Comparison of ENCODE assay signal across 24 cellular contexts in genomic region chr6:39207421-39208232, GRCh38. TPM values are rescaled to one million over a fixed set of nuclear protein-coding genes. Genes with fewer than 3 reads are reported as not detected.
DNase-seq lines count a peak whose midpoint lies in the region; ATAC-seq and TF ChIP-seq lines count a peak whose summit lies in the region.
"Had no signal": no experiment of that assay in that cellular context is flagged by ENCODE, and none has a peak within 500 bp of the region (broad histone marks: within the 10 kb centered on the region; RNA-seq: fewer than 3 reads in every experiment).

No MANE protein-coding gene starts in this region.

- no peak overlapping the region for H3K4me3 Mint-ChIP-seq in activated CD8-positive, alpha-beta T cell treated with anti-CD3 and anti-CD28 coated beads, Interleukin-2, amount 10 ng/mL, durations not matched to agents 7 days and 5 days
- H3K4me3 Mint-ChIP-seq in activated CD8-positive, alpha-beta T cell treated with anti-CD3 and anti-CD28 coated beads for 36 hours: no peak overlapping the region
- no peak overlapping the region for H3K4me3 Mint-ChIP-seq in activated T-helper 1 cell treated with anti-CD3 and anti-CD28 coated beads, Interleukin-12 subunit alpha, Interleukin-12 subunit beta, Interleukin-2, Interleukin-4 antibody, amounts not matched to agents 30 ng/mL and 10 ng/mL and 1 ng/mL, durations not matched to agents 14 hours and 24 hours and 36 hours
- H3K4me3 Mint-ChIP-seq in mesothelial cell of epicardium: no peak overlapping the region
- H3K4me3 Mint-ChIP-seq: activated T-helper 17 cell treated with anti-CD3 and anti-CD28 coated beads, Interleukin-2, amount 50 U/mL, for 72 hours; effector memory CD8-positive, alpha-beta T cell had no signal

- peak overlapping the region; percentile 11 for H3K27ac Mint-ChIP-seq in activated CD8-positive, alpha-beta T cell treated with anti-CD3 and anti-CD28 coated beads, Interleukin-2, amount 10 ng/mL, durations not matched to agents 7 days and 5 days
- no peak overlapping the region for H3K27ac Mint-ChIP-seq in activated CD8-positive, alpha-beta T cell treated with anti-CD3 and anti-CD28 coated beads for 36 hours
- H3K27ac Mint-ChIP-seq in activated T-helper 1 cell treated with anti-CD3 and anti-CD28 coated beads, Interleukin-12 subunit alpha, Interleukin-12 subunit beta, Interleukin-2, Interleukin-4 antibody, amounts not matched to agents 30 ng/mL and 10 ng/mL and 1 ng/mL, durations not matched to agents 14 hours and 24 hours and 36 hours: peak overlapping the region; percentile 56
- peak overlapping the region; percentile 34 for H3K27ac Mint-ChIP-seq in mesothelial cell of epicardium
- H3K27ac Mint-ChIP-seq: activated T-helper 17 cell treated with anti-CD3 and anti-CD28 coated beads, Interleukin-2, amount 50 U/mL, for 72 hours had no signal

- peaks cover 61% of the 10 kb centered on the region for H3K4me1 Mint-ChIP-seq in activated CD8-positive, alpha-beta T cell treated with anti-CD3 and anti-CD28 coated beads, Interleukin-2, amount 10 ng/mL, durations not matched to agents 7 days and 5 days (ENCODE audit: low read depth)
- H3K4me1 Mint-ChIP-seq in activated CD8-positive, alpha-beta T cell treated with anti-CD3 and anti-CD28 coated beads for 36 hours (ENCODE audit: low read depth): peaks cover 43% of the 10 kb centered on the region
- peaks cover 53% of the 10 kb centered on the region for H3K4me1 Mint-ChIP-seq in activated T-helper 1 cell treated with anti-CD3 and anti-CD28 coated beads, Interleukin-12 subunit alpha, Interleukin-12 subunit beta, Interleukin-2, Interleukin-4 antibody, amounts not matched to agents 30 ng/mL and 10 ng/mL and 1 ng/mL, durations not matched to agents 14 hours and 24 hours and 36 hours (ENCODE audit: low read depth)
- H3K4me1 Mint-ChIP-seq in mesothelial cell of epicardium: peaks cover 50% of the 10 kb centered on the region

- no peaks in the 10 kb centered on the region for H3K9me3 ChIP-seq in tibial nerve
- H3K9me3 ChIP-seq: BLaER1 treated with 17β-estradiol and CSF1 and Interleukin-3, amounts not matched to agents 10 nM and 100 nM; esophagus squamous epithelium; gastroesophageal sphincter; left ventricle myocardium inferior; SK-N-SH; suprapubic skin had no signal

- H3K36me3 Mint-ChIP-seq in activated CD8-positive, alpha-beta T cell treated with anti-CD3 and anti-CD28 coated beads, Interleukin-2, amount 10 ng/mL, durations not matched to agents 7 days and 5 days (ENCODE audit: low read depth): peaks cover 7% of the 10 kb centered on the region
- H3K36me3 Mint-ChIP-seq in activated CD8-positive, alpha-beta T cell treated with anti-CD3 and anti-CD28 coated beads for 36 hours (ENCODE audit: low read depth): peaks cover 30% of the 10 kb centered on the region
- H3K36me3 Mint-ChIP-seq in activated T-helper 1 cell treated with anti-CD3 and anti-CD28 coated beads, Interleukin-12 subunit alpha, Interleukin-12 subunit beta, Interleukin-2, Interleukin-4 antibody, amounts not matched to agents 30 ng/mL and 10 ng/mL and 1 ng/mL, durations not matched to agents 14 hours and 24 hours and 36 hours (ENCODE audit: low read depth): peaks cover 11% of the 10 kb centered on the region
- no peaks in the 10 kb centered on the region for H3K36me3 Mint-ChIP-seq in mesothelial cell of epicardium

- peak overlapping the region in 3 of 4 donors; percentile 39 to 68 (median 54) for H3K27ac ChIP-seq in tibial nerve
- H3K27ac ChIP-seq: BLaER1 treated with 17β-estradiol and CSF1 and Interleukin-3, amounts not matched to agents 10 nM and 100 nM; brain microvascular endothelial cell; esophagus squamous epithelium; gastroesophageal sphincter; GM23248; left ventricle myocardium inferior; suprapubic skin had no signal

- no peaks in the 10 kb centered on the region for H3K27me3 ChIP-seq in tibial nerve
- H3K27me3 ChIP-seq: BLaER1 treated with 17β-estradiol and CSF1 and Interleukin-3, amounts not matched to agents 10 nM and 100 nM; brain microvascular endothelial cell; esophagus squamous epithelium; gastroesophageal sphincter; suprapubic skin had no signal

- intact Hi-C loops in activated CD8-positive, alpha-beta T cell treated with anti-CD3 and anti-CD28 coated beads for 36 hours (cut with micrococcal nuclease): no loop called here
- intact Hi-C loops in activated T-helper 1 cell treated with anti-CD3 and anti-CD28 coated beads, Interleukin-12 subunit alpha, Interleukin-12 subunit beta, Interleukin-2, Interleukin-4 antibody, amounts not matched to agents 30 ng/mL and 10 ng/mL and 1 ng/mL, durations not matched to agents 14 hours and 24 hours and 36 hours (cut with micrococcal nuclease): loop anchor here (2.0 kb wide), 1 partner anchor 15 kb away; no protein-coding TSS in a partner anchor

- no peak for ATAC-seq in activated CD8-positive, alpha-beta T cell treated with anti-CD3 and anti-CD28 coated beads, Interleukin-2, amount 10 ng/mL, durations not matched to agents 7 days and 5 days
- ATAC-seq in activated CD8-positive, alpha-beta T cell treated with anti-CD3 and anti-CD28 coated beads for 36 hours: no peak
- ATAC-seq in GM18520 (IDR thresholded peaks at IDR 0.05; ENCODE audit: unreplicated experiment) (no peak), GM19035 (IDR thresholded peaks at IDR 0.05; ENCODE audit: unreplicated experiment) (no peak)
- ATAC-seq: activated T-helper 17 cell treated with anti-CD3 and anti-CD28 coated beads, Interleukin-2, amount 50 U/mL, for 72 hours; effector memory CD8-positive, alpha-beta T cell; gastroesophageal sphincter; right cardiac atrium had no signal

- TF ChIP-seq POLR2A in tibial nerve (IDR thresholded peaks at IDR 0.05): no peak

- TF ChIP-seq CTCF in activated CD8-positive, alpha-beta T cell treated with anti-CD3 and anti-CD28 coated beads for 36 hours (IDR thresholded peaks at IDR 0.05): no peak
- TF ChIP-seq CTCF in mesothelial cell of epicardium (IDR thresholded peaks at IDR 0.05; ENCODE audit: unreplicated experiment) (no peak), tibial nerve (IDR thresholded peaks at IDR 0.05) (no peak)

- TF ChIP-seq EP300 in tibial nerve (IDR thresholded peaks at IDR 0.05): no peak

- H3K27me3 Mint-ChIP-seq in activated CD8-positive, alpha-beta T cell treated with anti-CD3 and anti-CD28 coated beads, Interleukin-2, amount 10 ng/mL, durations not matched to agents 7 days and 5 days (ENCODE audit: low read depth): no peaks in the 10 kb centered on the region
- H3K27me3 Mint-ChIP-seq in activated CD8-positive, alpha-beta T cell treated with anti-CD3 and anti-CD28 coated beads for 36 hours: no peaks in the 10 kb centered on the region
- no peaks in the 10 kb centered on the region for H3K27me3 Mint-ChIP-seq in activated T-helper 1 cell treated with anti-CD3 and anti-CD28 coated beads, Interleukin-12 subunit alpha, Interleukin-12 subunit beta, Interleukin-2, Interleukin-4 antibody, amounts not matched to agents 30 ng/mL and 10 ng/mL and 1 ng/mL, durations not matched to agents 14 hours and 24 hours and 36 hours (ENCODE audit: insufficient read depth)
- no peaks in the 10 kb centered on the region for H3K27me3 Mint-ChIP-seq in mesothelial cell of epicardium (ENCODE audit: low read depth)
- H3K27me3 Mint-ChIP-seq: activated T-helper 17 cell treated with anti-CD3 and anti-CD28 coated beads, Interleukin-2, amount 50 U/mL, for 72 hours; effector memory CD8-positive, alpha-beta T cell had no signal

- POLR2A ChIA-PET in activated CD8-positive, alpha-beta T cell treated with anti-CD3 and anti-CD28 coated beads, Interleukin-2, amount 10 ng/mL, durations not matched to agents 7 days and 5 days (lab: Charles Lee): no interaction called here
- POLR2A ChIA-PET in activated CD8-positive, alpha-beta T cell treated with anti-CD3 and anti-CD28 coated beads for 36 hours (lab: Charles Lee): interaction anchor here (1.0 kb wide), 1 partner anchor 10 kb away, joined by 4 read pairs; no protein-coding TSS in a partner anchor

- no peaks in the 10 kb centered on the region for H3K36me3 ChIP-seq in tibial nerve
- H3K36me3 ChIP-seq: BLaER1 treated with 17β-estradiol and CSF1 and Interleukin-3, amounts not matched to agents 10 nM and 100 nM; brain microvascular endothelial cell; gastroesophageal sphincter; left ventricle myocardium inferior; suprapubic skin had no signal

- CTCF ChIA-PET in activated CD8-positive, alpha-beta T cell treated with anti-CD3 and anti-CD28 coated beads, Interleukin-2, amount 10 ng/mL, durations not matched to agents 7 days and 5 days (lab: Charles Lee): interaction anchor here (1.0 to 1.6 kb wide), 2 partner anchors 18 to 102 kb away, joined by 4 to 6 read pairs; no protein-coding TSS in a partner anchor
- CTCF ChIA-PET in activated CD8-positive, alpha-beta T cell treated with anti-CD3 and anti-CD28 coated beads for 36 hours (lab: Charles Lee): no interaction called here

- H3K4me1 ChIP-seq in tibial nerve: peaks cover 0 to 90% (median 36%) of the 10 kb centered on the region in 4 donors
- H3K4me1 ChIP-seq: left ventricle myocardium inferior had no signal

- H3K9me3 Mint-ChIP-seq in activated CD8-positive, alpha-beta T cell treated with anti-CD3 and anti-CD28 coated beads, Interleukin-2, amount 10 ng/mL, durations not matched to agents 7 days and 5 days (ENCODE audit: insufficient read depth): no peaks in the 10 kb centered on the region
- H3K9me3 Mint-ChIP-seq in activated CD8-positive, alpha-beta T cell treated with anti-CD3 and anti-CD28 coated beads for 36 hours: no peaks in the 10 kb centered on the region
- H3K9me3 Mint-ChIP-seq in activated T-helper 1 cell treated with anti-CD3 and anti-CD28 coated beads, Interleukin-12 subunit alpha, Interleukin-12 subunit beta, Interleukin-2, Interleukin-4 antibody, amounts not matched to agents 30 ng/mL and 10 ng/mL and 1 ng/mL, durations not matched to agents 14 hours and 24 hours and 36 hours: no peaks in the 10 kb centered on the region
- no peaks in the 10 kb centered on the region for H3K9me3 Mint-ChIP-seq in mesothelial cell of epicardium
- H3K9me3 Mint-ChIP-seq: activated T-helper 17 cell treated with anti-CD3 and anti-CD28 coated beads, Interleukin-2, amount 50 U/mL, for 72 hours; effector memory CD8-positive, alpha-beta T cell had no signal

- 83 to 88% methylated on average over 5 to 8 of the region's 8 CpGs for WGBS in tibial nerve, 2 donors

- H3K4me3 ChIP-seq in tibial nerve: no peak overlapping the region
- H3K4me3 ChIP-seq: BLaER1 treated with 17β-estradiol and CSF1 and Interleukin-3, amounts not matched to agents 10 nM and 100 nM; esophagus squamous epithelium; gastroesophageal sphincter; GM23248; left ventricle myocardium inferior; suprapubic skin had no signal

- no peak for DNase-seq in activated CD8-positive, alpha-beta T cell treated with anti-CD3 and anti-CD28 coated beads, Interleukin-2, amount 10 ng/mL, durations not matched to agents 7 days and 5 days
- DNase-seq in activated CD8-positive, alpha-beta T cell treated with anti-CD3 and anti-CD28 coated beads for 36 hours: no peak
- DNase-seq in activated T-helper 1 cell treated with anti-CD3 and anti-CD28 coated beads, Interleukin-12 subunit alpha, Interleukin-12 subunit beta, Interleukin-2, Interleukin-4 antibody, amounts not matched to agents 30 ng/mL and 10 ng/mL and 1 ng/mL, durations not matched to agents 14 hours and 24 hours and 36 hours (ENCODE audit: low spot score): no peak
- DNase-seq in mesothelial cell of epicardium (ENCODE audit: low spot score in 2 of 2, unreplicated experiment in 2 of 2): no peak
- no peak for DNase-seq in tibial nerve (ENCODE audit: low spot score in 2 of 2)
- DNase-seq in DMS114 treated with DMSO at 0.1 percent for 48 hours (lab: John Stamatoyannopoulos, UW; ENCODE audit: unreplicated experiment): no peak
- DNase-seq: ACHN; activated CD4-positive, alpha-beta T cell treated with anti-CD3 and anti-CD28 coated beads for 1 hour; brain microvascular endothelial cell; effector memory CD8-positive, alpha-beta T cell; esophagus squamous epithelium; GDM1; GM23248; left ventricle myocardium inferior; NCI-H345; right cardiac atrium; SK-N-SH; stimulated activated CD4-positive, alpha-beta T cell treated with anti-CD3 and anti-CD28 coated beads, Interleukin-15, amount 100 ng/mL, for 24 hours had no signal

RNA-seq across cellular contexts. Expression of gene KCNK5, which starts 21.6 kb away (rescaled TPM):
- total RNA-seq in activated CD8-positive, alpha-beta T cell treated with anti-CD3 and anti-CD28 coated beads, Interleukin-2, amount 10 ng/mL, durations not matched to agents 7 days and 5 days: 10 to 100 TPM; 12.0 TPM
- total RNA-seq in activated CD8-positive, alpha-beta T cell treated with anti-CD3 and anti-CD28 coated beads for 36 hours: 10 to 100 TPM; 25.0 to 25.9 TPM
- 36.7 and 38.7 TPM in 2 replicates for total RNA-seq in activated T-helper 1 cell treated with anti-CD3 and anti-CD28 coated beads, Interleukin-12 subunit alpha, Interleukin-12 subunit beta, Interleukin-2, Interleukin-4 antibody, amounts not matched to agents 30 ng/mL and 10 ng/mL and 1 ng/mL, durations not matched to agents 14 hours and 24 hours and 36 hours
- total RNA-seq in mesothelial cell of epicardium (2.5 to 2.9 TPM (median 2.7 TPM) in 3 replicates), tibial nerve (10 to 100 TPM; 16.7 to 20.0 (median 18.4) TPM)
- total RNA-seq: GM23248 had no signal
